In the genomic region with DNA sequence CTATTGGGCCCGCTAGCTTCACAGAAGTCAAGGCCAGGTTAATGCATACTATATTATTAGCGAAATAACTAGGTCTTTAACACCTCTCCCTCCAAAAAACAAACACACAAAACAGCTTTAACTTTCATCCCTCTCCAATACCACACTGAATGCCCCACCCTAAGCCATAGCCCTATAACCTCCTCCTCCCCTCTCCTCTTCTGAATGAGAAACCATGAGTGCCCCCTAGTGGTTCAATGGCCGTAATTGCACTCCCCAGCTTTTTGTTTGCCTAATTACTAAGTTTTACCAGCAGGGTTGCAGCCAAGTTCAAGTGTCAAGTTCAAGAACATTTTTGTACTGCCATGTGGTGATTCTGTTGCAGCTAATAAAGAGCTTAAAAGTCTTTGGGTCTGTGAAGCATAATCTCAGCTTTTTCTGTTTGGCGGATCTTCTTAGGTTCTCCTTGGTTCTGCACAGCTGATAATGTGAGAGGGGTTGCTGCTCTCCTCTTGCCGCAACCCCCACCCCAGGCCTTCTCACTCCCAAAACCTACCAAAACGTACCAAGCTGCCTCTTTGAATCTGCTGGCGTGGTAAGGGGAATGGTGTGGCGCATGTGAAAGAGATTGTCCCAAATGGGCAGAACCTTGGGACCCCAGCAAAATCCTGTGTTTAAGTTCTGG, we compare ENCODE assay signal across 8 cellular contexts. TPM values are rescaled to one million over a fixed set of nuclear protein-coding genes. Genes with fewer than 3 reads are reported as not detected.
DNase-seq lines count a peak whose midpoint lies in the region; ATAC-seq and TF ChIP-seq lines count a peak whose summit lies in the region.

No MANE protein-coding gene starts in this region.

- peak; percentile 98 for TF ChIP-seq CTCF in endothelial cell (IDR thresholded peaks at IDR 0.05; ENCODE audit: unreplicated experiment)

- DNase-seq in C1 segment of cervical spinal cord (lab: John Stamatoyannopoulos, UW) (peak; percentile 3 to 67 (median 45)), HT1080 (ENCODE audit: low read depth) (peak; percentile 91), NOMO-1 treated with DMSO at 0.1 percent for 48 hours (lab: John Stamatoyannopoulos, UW; ENCODE audit: unreplicated experiment) (peak; percentile 82), endothelial cell (ENCODE audit: low spot score) (peak; percentile 74), mucosa of gallbladder (ENCODE audit: low spot score) (peak; percentile 65)
- DNase-seq in activated CD8-positive, alpha-beta memory T cell treated with anti-CD3 and anti-CD28 coated beads for 4 hours (ENCODE audit: low read depth in 2 of 2): peak; percentile 20 to 35
- DNase-seq in stimulated activated CD8-positive, alpha-beta memory T cell treated with anti-CD3 and anti-CD28 coated beads, Interleukin-7, amount 100 ng/mL, for 24 hours (ENCODE audit: low read depth): peak; percentile 27

- H3K27me3 Mint-ChIP-seq in endothelial cell (ENCODE audit: unreplicated experiment): peaks cover 6% of the 10 kb centered on the region

- H3K4me3 Mint-ChIP-seq in endothelial cell (ENCODE audit: unreplicated experiment): no peak overlapping the region

- H3K27ac Mint-ChIP-seq in endothelial cell (ENCODE audit: unreplicated experiment): no peak overlapping the region

- peak; percentile 71 for ATAC-seq in GM19397 (IDR thresholded peaks at IDR 0.05; ENCODE audit: unreplicated experiment)

- H3K9me3 Mint-ChIP-seq in endothelial cell (ENCODE audit: unreplicated experiment): no peaks in the 10 kb centered on the region

- H3K4me1 Mint-ChIP-seq in endothelial cell (ENCODE audit: unreplicated experiment): peaks cover 20% of the 10 kb centered on the region

- H3K36me3 Mint-ChIP-seq in endothelial cell (ENCODE audit: low read depth, unreplicated experiment): no peaks in the 10 kb centered on the region

RNA-seq across cellular contexts. Expression of a gene that starts 57.9 kb away (rescaled TPM):
- 337 and 467 TPM in 2 replicates for total RNA-seq in HT1080 (2014; rRNA removed; shearing (Covaris generic))
- polyA plus RNA-seq in HT1080 (2015; cell fraction: cytosol; rRNA removed): 1,775 and 1,800 TPM in 2 replicates
- 643 and 722 TPM in 2 replicates for polyA plus RNA-seq in HT1080 (2015; cell fraction: nucleus; rRNA removed)
- total RNA-seq in endothelial cell (ENCODE audit: unreplicated experiment): 22.0 TPM
- 16.3 TPM for total RNA-seq in mucosa of gallbladder

Comparison
In these comparisons a context has a peak if more than half of its experiments do, and no peak if none do; other contexts are left out.
1. Peak in every context shown above with its lines: DNase-seq and ATAC-seq.
2. DNase-seq: peak in every context shown above with its lines; median percentile 91 in HT1080; 82 in NOMO-1 treated with DMSO at 0.1 percent for 48 hours; 74 in endothelial cell; 65 in mucosa of gallbladder; 45 in C1 segment of cervical spinal cord; 28 in activated CD8-positive, alpha-beta memory T cell treated with anti-CD3 and anti-CD28 coated beads for 4 hours; 27 in stimulated activated CD8-positive, alpha-beta memory T cell treated with anti-CD3 and anti-CD28 coated beads, Interleukin-7, amount 100 ng/mL, for 24 hours.
3. RNA of a gene that starts 57.9 kb away (total RNA-seq): 337 to 467 TPM in HT1080; 22.0 TPM in endothelial cell (single experiment) and 16.3 TPM in mucosa of gallbladder (single experiment); every median in the first group is over 10 times any median in the second.